In genomic region chr4:67871867-67872266, GRCh38 we compare ENCODE assay signal across 9 cellular contexts. TPM values are rescaled to one million over a fixed set of nuclear protein-coding genes. Genes with fewer than 3 reads are reported as not detected.
DNase-seq lines count a peak whose midpoint lies in the region; ATAC-seq and TF ChIP-seq lines count a peak whose summit lies in the region.
"Had no signal": no experiment of that assay in that cellular context is flagged by ENCODE, and none has a peak within 500 bp of the region (broad histone marks: within the 10 kb centered on the region; RNA-seq: fewer than 3 reads in every experiment).

No MANE protein-coding gene starts in this region.

- H3K4me3 ChIP-seq in SK-N-MC (no peak overlapping the region), stomach (no peak overlapping the region)

- DNase-seq in GM04504 (ENCODE audit: low read depth) (peak; percentile 18), HS-5 (ENCODE audit: low read depth) (peak; percentile 30), SK-N-MC (ENCODE audit: low read depth, low spot score) (peak; percentile 22), hepatic stellate cell (ENCODE audit: low spot score) (peak; percentile 11), stomach (no peak), T1000 (lab: John Stamatoyannopoulos, UW) (no peak), substantia nigra (lab: John Stamatoyannopoulos, UW) (no peak)

- no peaks in the 10 kb centered on the region for H3K27me3 ChIP-seq in stomach

- TF ChIP-seq CTCF in stomach (IDR thresholded peaks at IDR 0.05), result peak in 1 of 7 experiments; percentile 18

- H3K4me1 ChIP-seq in stomach, result no peaks in the 10 kb centered on the region

- TF ChIP-seq EP300 in stomach (IDR thresholded peaks at IDR 0.05), result no peak

- H3K27ac ChIP-seq in SK-N-MC, result no peak overlapping the region
- H3K27ac ChIP-seq in stomach, result no peak overlapping the region
- no peak overlapping the region for H3K27ac ChIP-seq in substantia nigra (ENCODE audit: low read depth, low read length, poor library complexity, severe bottlenecking)

- H3K9me3 ChIP-seq in SK-N-MC (ENCODE audit: low read depth, low read length) (no peaks in the 10 kb centered on the region), stomach (no peaks in the 10 kb centered on the region)

- no peak overlapping the region for H3K9ac ChIP-seq in SK-N-MC (ENCODE audit: insufficient read length)

- intact Hi-C loops in stomach (cut with DNase I; ENCODE audit: low total_unique reads), result no loop called here

- peak; percentile 85 for ATAC-seq in GM21515 (IDR thresholded peaks at IDR 0.05; ENCODE audit: unreplicated experiment)

- no peak for TF ChIP-seq POLR2A in stomach (IDR thresholded peaks at IDR 0.05)

- H3K36me3 ChIP-seq in SK-N-MC (ENCODE audit: insufficient read depth, low read length) (no peaks in the 10 kb centered on the region), stomach (no peaks in the 10 kb centered on the region)

RNA-seq across cellular contexts. Expression of gene TMPRSS11D, which starts 11.9 kb away (rescaled TPM):
- total RNA-seq in stomach, result not detected
- polyA plus RNA-seq in stomach, result 10 to 100 TPM in 1 of 3 donors, not detected in 2; 27.3 TPM
- total RNA-seq: activated CD8-positive, alpha-beta memory T cell treated with anti-CD3 and anti-CD28 coated beads for 36 hours had no signal

Comparison
In these comparisons a context has a peak if more than half of its experiments do, and no peak if none do; other contexts are left out.
1. DNase-seq: peak in GM04504 (single experiment), HS-5 (single experiment), SK-N-MC (single experiment) and hepatic stellate cell (single experiment); none in stomach (single experiment), T1000 (single experiment) and substantia nigra (0 of 49).